ENCODE assay signal across 8 cellular contexts in the genomic region with DNA sequence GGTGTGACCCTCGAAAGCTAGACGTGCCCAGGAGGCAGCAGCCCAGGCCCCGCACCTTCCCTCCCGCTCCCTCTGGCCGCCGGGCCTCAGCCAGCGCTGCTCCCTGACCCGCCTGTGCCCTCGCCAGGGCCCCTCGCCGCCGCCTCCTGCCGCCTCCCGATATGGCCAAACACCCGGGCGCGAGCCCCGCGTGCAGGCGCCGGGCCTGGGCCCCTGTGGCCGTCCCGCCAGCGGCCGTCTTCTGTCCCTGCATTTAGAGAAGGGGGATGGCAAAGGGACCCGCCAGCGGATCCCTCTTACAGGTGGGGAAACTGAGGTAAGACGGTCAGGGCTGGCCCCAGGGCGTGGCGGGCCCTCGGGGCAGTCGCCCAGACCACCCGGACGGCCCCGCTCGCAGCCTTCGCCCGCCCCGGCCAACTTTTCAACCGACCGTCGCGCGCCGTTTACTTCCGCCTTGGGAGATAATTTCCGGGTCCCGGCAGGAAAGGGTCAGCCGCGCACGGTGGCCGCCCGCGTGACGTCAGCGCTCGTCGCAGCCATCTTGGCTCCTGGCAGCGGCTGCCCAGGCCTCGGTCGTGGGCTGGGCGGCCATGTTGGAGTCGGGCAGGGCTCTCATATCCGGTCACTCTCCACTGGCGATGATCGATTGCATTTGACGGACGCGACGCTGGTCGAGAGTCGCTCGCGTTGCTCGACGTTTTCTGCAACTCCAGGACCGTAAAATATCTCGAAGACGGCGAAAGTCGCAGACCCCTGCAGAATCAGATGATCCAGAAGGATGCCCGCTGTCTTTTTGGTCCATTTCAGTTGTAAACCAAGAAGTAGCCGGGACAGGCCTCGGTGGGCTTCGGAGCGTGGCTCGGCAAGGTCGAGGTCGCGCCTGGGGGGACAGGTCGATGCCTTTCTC. TPM values are rescaled to one million over a fixed set of nuclear protein-coding genes. Genes with fewer than 3 reads are reported as not detected.
DNase-seq lines count a peak whose midpoint lies in the region; ATAC-seq and TF ChIP-seq lines count a peak whose summit lies in the region.

No MANE protein-coding gene starts in this region.

- intact Hi-C loops in activated B cell treated with CpG ODN at 0.5 μM for 24 hours (cut with micrococcal nuclease), result loop anchor here (1.0 to 5.0 kb wide), 6 partner anchors 19 to 218 kb away; partner anchors contain the start of genes ANTKMT, CHTF18, LMF1 and METTL26

- ATAC-seq in HG03045 (IDR thresholded peaks at IDR 0.05; ENCODE audit: unreplicated experiment) (peak; percentile 90), activated B cell treated with CpG ODN at 0.5 μM for 24 hours (ENCODE audit: low read depth) (peak; percentile 95)

- TF ChIP-seq CTCF in activated B cell treated with CpG ODN at 0.5 μM for 24 hours (IDR thresholded peaks at IDR 0.05), result no peak
- TF ChIP-seq CTCF in cardiac fibroblast (IDR thresholded peaks at IDR 0.05; ENCODE audit: low read depth, low read length), result no peak

- H3K27ac Mint-ChIP-seq in activated B cell treated with CpG ODN at 0.5 μM for 24 hours, result peak overlapping the region; percentile 92

- H3K9me3 Mint-ChIP-seq in activated B cell treated with CpG ODN at 0.5 μM for 24 hours, result no peaks in the 10 kb centered on the region

- peak overlapping the region; percentile 79 to 80 for H3K4me3 ChIP-seq in cardiac fibroblast (replicated peaks in 1 of 2; ENCODE audit: low read depth in 2 of 2, low read length in 2 of 2)

- POLR2A ChIA-PET in activated B cell treated with CpG ODN at 0.5 μM for 24 hours (lab: Charles Lee), result interaction anchor here (0.8 to 1.6 kb wide), 4 partner anchors 19 to 1157 kb away, joined by 3 to 6 read pairs (median 4); partner anchors contain the start of genes ANTKMT, CHTF18, RPS2 and RPUSD1

- peak; percentile 57 for DNase-seq in NK-92 treated with Interleukin-12 subunit alpha and Interleukin-12 subunit beta, amount 100 ng/mL, for 24 hours (lab: John Stamatoyannopoulos, UW)
- DNase-seq in NK-92 (lab: John Stamatoyannopoulos, UW; ENCODE audit: unreplicated experiment) (no peak), NCI-H2171 treated with DMSO at 0.1 percent for 48 hours (lab: John Stamatoyannopoulos, UW) (peak; percentile 65), activated B cell treated with CpG ODN at 0.5 μM for 24 hours (peak; percentile 79), cardiac fibroblast (ENCODE audit: low read depth in 2 of 2) (peak; percentile 92 to 94), inferior parietal cortex (ENCODE audit: extremely low spot score) (peak; percentile 92), smooth muscle cell of the brain vasculature (ENCODE audit: low read depth, low spot score) (peak; percentile 76)

- H3K36me3 Mint-ChIP-seq in activated B cell treated with CpG ODN at 0.5 μM for 24 hours (ENCODE audit: low read depth), result peaks cover 3% of the 10 kb centered on the region

- peak overlapping the region; percentile 97 for H3K4me3 Mint-ChIP-seq in activated B cell treated with CpG ODN at 0.5 μM for 24 hours

- CTCF ChIA-PET in activated B cell treated with CpG ODN at 0.5 μM for 24 hours (lab: Charles Lee), result no interaction called here

- H3K27me3 Mint-ChIP-seq in activated B cell treated with CpG ODN at 0.5 μM for 24 hours, result peaks cover 11% of the 10 kb centered on the region

- H3K4me1 Mint-ChIP-seq in activated B cell treated with CpG ODN at 0.5 μM for 24 hours, result peaks cover 11% of the 10 kb centered on the region

RNA-seq across cellular contexts. Expression of gene GNG13, which starts 7.1 kb away (rescaled TPM):
- not detected in 2 replicates for total RNA-seq in activated B cell treated with CpG ODN at 0.5 μM for 24 hours

RNA-seq across cellular contexts. Expression of gene CHTF18, which starts 19.2 kb away (rescaled TPM):
- total RNA-seq in activated B cell treated with CpG ODN at 0.5 μM for 24 hours, result 42.4 and 45.5 TPM in 2 replicates

RNA-seq across cellular contexts. Expression of gene RPUSD1, which starts 19.4 kb away (rescaled TPM):
- 32.2 and 35.3 TPM in 2 replicates for total RNA-seq in activated B cell treated with CpG ODN at 0.5 μM for 24 hours

RNA-seq across cellular contexts. Expression of gene MSLN, which starts 47.1 kb away (rescaled TPM):
- not detected in 2 replicates for total RNA-seq in activated B cell treated with CpG ODN at 0.5 μM for 24 hours
